In the genomic region with DNA sequence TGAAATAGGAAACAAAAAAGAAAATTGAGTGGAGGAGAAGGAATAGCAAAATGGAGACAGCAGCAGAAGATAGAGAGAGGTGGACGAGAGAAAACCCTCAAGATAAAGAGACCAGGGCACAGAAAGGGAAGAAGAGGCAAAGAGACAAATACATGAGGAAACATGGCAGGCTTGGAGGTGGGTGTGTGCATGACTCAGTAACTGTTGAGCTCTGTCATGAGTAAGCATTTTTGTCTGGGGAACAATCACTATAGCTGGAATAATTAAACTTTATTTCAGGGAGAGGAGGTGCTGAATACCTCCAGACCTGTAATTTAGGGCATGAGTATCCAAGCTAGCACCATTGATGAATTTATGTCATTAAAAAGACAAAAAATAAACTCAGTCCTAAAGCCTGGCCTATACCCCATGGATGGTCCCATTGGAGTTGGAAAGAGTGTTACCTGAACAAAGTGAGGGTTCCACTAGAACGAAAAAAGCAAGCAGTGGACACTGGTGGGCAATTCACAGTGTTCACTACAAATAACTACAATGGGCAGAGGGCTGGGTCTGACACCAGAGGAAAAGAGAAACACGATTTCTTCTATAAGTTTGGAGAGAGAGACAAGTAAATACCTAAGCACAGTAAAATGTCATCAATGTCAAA, we compare ENCODE assay signal across 1 cellular context.
TF ChIP-seq lines count a peak whose summit lies in the region.

No MANE protein-coding gene starts in this region.

TF ChIP-seq in K562, 482 proteins besides CTCF, POLR2A, EP300 and RAD21 (continued from another document and continues in another):
- no peak for TF ChIP-seq KHSRP (IDR thresholded peaks at IDR 0.05)
- TF ChIP-seq, protein P1, sequence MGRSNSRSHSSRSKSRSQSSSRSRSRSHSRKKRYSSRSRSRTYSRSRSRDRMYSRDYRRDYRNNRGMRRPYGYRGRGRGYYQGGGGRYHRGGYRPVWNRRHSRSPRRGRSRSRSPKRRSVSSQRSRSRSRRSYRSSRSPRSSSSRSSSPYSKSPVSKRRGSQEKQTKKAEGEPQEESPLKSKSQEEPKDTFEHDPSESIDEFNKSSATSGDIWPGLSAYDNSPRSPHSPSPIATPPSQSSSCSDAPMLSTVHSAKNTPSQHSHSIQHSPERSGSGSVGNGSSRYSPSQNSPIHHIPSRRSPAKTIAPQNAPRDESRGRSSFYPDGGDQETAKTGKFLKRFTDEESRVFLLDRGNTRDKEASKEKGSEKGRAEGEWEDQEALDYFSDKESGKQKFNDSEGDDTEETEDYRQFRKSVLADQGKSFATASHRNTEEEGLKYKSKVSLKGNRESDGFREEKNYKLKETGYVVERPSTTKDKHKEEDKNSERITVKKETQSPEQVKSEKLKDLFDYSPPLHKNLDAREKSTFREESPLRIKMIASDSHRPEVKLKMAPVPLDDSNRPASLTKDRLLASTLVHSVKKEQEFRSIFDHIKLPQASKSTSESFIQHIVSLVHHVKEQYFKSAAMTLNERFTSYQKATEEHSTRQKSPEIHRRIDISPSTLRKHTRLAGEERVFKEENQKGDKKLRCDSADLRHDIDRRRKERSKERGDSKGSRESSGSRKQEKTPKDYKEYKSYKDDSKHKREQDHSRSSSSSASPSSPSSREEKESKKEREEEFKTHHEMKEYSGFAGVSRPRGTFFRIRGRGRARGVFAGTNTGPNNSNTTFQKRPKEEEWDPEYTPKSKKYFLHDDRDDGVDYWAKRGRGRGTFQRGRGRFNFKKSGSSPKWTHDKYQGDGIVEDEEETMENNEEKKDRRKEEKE (IDR thresholded peaks at IDR 0.05; ENCODE audit: borderline replicate concordance in 1 of 2, control insufficient read depth in 1 of 2, low read depth in 2 of 2, low read length in 1 of 2), result no peak
- TF ChIP-seq, protein P2, sequence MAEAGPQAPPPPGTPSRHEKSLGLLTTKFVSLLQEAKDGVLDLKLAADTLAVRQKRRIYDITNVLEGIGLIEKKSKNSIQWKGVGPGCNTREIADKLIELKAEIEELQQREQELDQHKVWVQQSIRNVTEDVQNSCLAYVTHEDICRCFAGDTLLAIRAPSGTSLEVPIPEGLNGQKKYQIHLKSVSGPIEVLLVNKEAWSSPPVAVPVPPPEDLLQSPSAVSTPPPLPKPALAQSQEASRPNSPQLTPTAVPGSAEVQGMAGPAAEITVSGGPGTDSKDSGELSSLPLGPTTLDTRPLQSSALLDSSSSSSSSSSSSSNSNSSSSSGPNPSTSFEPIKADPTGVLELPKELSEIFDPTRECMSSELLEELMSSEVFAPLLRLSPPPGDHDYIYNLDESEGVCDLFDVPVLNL (CRISPR knock-in tag; IDR thresholded peaks at IDR 0.05; ENCODE audit: low read depth), result no peak
- TF ChIP-seq TEAD1 (CRISPR knock-in tag; IDR thresholded peaks at IDR 0.05), result no peak
- TF ChIP-seq RBM22 (IDR thresholded peaks at IDR 0.05; ENCODE audit: low read depth, low read length, poor library complexity, severe bottlenecking), result no peak
- TF ChIP-seq XRCC3 (IDR thresholded peaks at IDR 0.05), result no peak
- TF ChIP-seq, protein P3, sequence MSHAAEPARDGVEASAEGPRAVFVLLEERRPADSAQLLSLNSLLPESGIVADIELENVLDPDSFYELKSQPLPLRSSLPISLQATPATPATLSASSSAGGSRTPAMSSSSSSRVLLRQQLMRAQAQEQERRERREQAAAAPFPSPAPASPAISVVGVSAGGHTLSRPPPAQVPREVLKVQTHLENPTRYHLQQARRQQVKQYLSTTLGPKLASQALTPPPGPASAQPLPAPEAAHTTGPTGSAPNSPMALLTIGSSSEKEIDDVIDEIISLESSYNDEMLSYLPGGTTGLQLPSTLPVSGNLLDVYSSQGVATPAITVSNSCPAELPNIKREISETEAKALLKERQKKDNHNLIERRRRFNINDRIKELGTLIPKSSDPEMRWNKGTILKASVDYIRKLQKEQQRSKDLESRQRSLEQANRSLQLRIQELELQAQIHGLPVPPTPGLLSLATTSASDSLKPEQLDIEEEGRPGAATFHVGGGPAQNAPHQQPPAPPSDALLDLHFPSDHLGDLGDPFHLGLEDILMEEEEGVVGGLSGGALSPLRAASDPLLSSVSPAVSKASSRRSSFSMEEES (CRISPR knock-in tag; IDR thresholded peaks at IDR 0.05), result no peak
- no peak for TF ChIP-seq SNIP1 (IDR thresholded peaks at IDR 0.05; ENCODE audit: low read depth)
- TF ChIP-seq ZNF224 (CRISPR knock-in tag; IDR thresholded peaks at IDR 0.05), result no peak
- TF ChIP-seq, protein P4, sequence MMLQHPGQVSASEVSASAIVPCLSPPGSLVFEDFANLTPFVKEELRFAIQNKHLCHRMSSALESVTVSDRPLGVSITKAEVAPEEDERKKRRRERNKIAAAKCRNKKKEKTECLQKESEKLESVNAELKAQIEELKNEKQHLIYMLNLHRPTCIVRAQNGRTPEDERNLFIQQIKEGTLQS (IDR thresholded peaks at IDR 0.05), result peak; percentile 87
- TF ChIP-seq, protein P4 (CRISPR knock-in tag; conservative IDR thresholded peaks at IDR 0.05), result no peak
- no peak for TF ChIP-seq SAP30 (IDR thresholded peaks at IDR 0.05; ENCODE audit: borderline replicate concordance, insufficient read depth, low read depth, low read length, poor library complexity, severe bottlenecking)
- TF ChIP-seq GABPB1 (CRISPR knock-in tag; IDR thresholded peaks at IDR 0.05), result no peak
- TF ChIP-seq PTTG1 (tag; IDR thresholded peaks at IDR 0.05; ENCODE audit: low read depth), result no peak
- peak; percentile 99 for TF ChIP-seq BACH1 (tag; IDR thresholded peaks at IDR 0.05)
- no peak for TF ChIP-seq TGIF2 (CRISPR knock-in tag; IDR thresholded peaks at IDR 0.05)
- no peak for TF ChIP-seq SP1 (CRISPR knock-in tag; IDR thresholded peaks at IDR 0.05)
- TF ChIP-seq FOXJ3 (CRISPR knock-in tag; IDR thresholded peaks at IDR 0.05), result no peak
- TF ChIP-seq, protein P5, sequence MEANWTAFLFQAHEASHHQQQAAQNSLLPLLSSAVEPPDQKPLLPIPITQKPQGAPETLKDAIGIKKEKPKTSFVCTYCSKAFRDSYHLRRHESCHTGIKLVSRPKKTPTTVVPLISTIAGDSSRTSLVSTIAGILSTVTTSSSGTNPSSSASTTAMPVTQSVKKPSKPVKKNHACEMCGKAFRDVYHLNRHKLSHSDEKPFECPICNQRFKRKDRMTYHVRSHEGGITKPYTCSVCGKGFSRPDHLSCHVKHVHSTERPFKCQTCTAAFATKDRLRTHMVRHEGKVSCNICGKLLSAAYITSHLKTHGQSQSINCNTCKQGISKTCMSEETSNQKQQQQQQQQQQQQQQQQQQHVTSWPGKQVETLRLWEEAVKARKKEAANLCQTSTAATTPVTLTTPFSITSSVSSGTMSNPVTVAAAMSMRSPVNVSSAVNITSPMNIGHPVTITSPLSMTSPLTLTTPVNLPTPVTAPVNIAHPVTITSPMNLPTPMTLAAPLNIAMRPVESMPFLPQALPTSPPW (CRISPR knock-in tag; IDR thresholded peaks at IDR 0.05), result no peak; the same call in 1 of the 2 replicates
- TF ChIP-seq, protein P6, sequence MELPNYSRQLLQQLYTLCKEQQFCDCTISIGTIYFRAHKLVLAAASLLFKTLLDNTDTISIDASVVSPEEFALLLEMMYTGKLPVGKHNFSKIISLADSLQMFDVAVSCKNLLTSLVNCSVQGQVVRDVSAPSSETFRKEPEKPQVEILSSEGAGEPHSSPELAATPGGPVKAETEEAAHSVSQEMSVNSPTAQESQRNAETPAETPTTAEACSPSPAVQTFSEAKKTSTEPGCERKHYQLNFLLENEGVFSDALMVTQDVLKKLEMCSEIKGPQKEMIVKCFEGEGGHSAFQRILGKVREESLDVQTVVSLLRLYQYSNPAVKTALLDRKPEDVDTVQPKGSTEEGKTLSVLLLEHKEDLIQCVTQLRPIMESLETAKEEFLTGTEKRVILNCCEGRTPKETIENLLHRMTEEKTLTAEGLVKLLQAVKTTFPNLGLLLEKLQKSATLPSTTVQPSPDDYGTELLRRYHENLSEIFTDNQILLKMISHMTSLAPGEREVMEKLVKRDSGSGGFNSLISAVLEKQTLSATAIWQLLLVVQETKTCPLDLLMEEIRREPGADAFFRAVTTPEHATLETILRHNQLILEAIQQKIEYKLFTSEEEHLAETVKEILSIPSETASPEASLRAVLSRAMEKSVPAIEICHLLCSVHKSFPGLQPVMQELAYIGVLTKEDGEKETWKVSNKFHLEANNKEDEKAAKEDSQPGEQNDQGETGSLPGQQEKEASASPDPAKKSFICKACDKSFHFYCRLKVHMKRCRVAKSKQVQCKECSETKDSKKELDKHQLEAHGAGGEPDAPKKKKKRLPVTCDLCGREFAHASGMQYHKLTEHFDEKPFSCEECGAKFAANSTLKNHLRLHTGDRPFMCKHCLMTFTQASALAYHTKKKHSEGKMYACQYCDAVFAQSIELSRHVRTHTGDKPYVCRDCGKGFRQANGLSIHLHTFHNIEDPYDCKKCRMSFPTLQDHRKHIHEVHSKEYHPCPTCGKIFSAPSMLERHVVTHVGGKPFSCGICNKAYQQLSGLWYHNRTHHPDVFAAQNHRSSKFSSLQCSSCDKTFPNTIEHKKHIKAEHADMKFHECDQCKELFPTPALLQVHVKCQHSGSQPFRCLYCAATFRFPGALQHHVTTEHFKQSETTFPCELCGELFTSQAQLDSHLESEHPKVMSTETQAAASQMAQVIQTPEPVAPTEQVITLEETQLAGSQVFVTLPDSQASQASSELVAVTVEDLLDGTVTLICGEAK (IDR thresholded peaks at IDR 0.05), result peak; percentile 73
- TF ChIP-seq, protein P6 (CRISPR knock-in tag; IDR thresholded peaks at IDR 0.05), result no peak
- TF ChIP-seq ZC3H4 (CRISPR knock-in tag; IDR thresholded peaks at IDR 0.05; ENCODE audit: borderline replicate concordance), result no peak
- no peak for TF ChIP-seq ZNF79 (CRISPR knock-in tag; IDR thresholded peaks at IDR 0.05; ENCODE audit: low read depth)
- TF ChIP-seq COPS2 (conservative IDR thresholded peaks at IDR 0.05), result no peak
- TF ChIP-seq ZNF124 (CRISPR knock-in tag; IDR thresholded peaks at IDR 0.05), result no peak
- TF ChIP-seq, protein P7, sequence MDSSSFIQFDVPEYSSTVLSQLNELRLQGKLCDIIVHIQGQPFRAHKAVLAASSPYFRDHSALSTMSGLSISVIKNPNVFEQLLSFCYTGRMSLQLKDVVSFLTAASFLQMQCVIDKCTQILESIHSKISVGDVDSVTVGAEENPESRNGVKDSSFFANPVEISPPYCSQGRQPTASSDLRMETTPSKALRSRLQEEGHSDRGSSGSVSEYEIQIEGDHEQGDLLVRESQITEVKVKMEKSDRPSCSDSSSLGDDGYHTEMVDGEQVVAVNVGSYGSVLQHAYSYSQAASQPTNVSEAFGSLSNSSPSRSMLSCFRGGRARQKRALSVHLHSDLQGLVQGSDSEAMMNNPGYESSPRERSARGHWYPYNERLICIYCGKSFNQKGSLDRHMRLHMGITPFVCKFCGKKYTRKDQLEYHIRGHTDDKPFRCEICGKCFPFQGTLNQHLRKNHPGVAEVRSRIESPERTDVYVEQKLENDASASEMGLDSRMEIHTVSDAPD (CRISPR knock-in tag; IDR thresholded peaks at IDR 0.05), result no peak
- TF ChIP-seq, protein P8, sequence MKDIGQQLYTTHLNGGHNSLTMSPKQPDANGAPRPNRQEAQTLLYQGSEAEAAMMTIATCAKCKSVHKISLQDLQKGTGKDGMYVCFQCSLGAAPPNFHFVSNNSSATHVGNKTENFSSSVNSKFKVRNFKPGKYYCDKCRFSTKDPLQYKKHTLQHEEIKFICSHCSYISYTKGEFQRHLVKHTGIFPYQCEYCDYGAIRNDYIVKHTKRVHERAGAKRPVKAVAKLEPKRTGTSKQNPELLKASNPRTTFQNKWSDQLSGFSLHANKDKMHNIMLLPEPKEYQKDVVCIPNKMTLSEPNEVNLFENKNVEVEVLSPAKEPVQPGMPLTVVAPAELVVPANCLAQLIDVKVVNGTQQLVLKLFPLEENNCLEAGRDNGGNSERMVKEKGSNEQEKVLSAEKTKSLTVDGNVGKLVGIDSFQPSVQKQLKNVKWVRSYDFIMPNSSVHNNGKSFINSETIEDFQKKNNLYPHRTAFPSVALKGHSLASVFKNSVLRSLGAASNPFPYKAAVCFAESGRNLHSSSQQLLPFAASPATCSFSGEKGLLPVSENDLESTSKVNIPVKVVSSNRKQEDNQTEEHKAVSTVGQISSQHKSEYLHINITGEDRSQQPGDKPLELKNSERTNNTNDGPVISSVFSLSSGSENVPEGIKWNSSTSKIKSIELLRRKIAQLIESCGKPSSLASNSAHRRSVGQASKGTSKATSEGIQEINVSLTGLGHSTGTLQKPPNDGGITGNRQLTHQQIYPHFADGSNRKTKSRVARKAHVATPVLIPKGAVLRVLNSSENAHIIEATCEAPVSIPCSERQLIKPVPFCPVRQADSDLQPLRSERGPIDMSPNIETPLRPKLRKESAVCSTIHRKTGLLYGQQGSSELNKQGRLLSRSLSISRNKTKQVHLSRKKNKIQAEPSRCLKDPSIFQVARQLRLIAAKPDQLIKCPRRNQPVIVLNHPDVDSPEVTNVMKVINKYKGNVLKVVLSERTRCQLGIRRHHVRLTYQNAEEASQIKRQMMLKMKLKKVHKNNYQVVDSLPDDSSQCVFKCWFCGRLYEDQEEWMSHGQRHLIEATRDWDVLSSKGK (CRISPR knock-in tag; IDR thresholded peaks at IDR 0.05), result no peak
- TF ChIP-seq NCOR1 (IDR thresholded peaks at IDR 0.05), result no peak; the same call in 1 of the 2 replicates
- TF ChIP-seq CREM (IDR thresholded peaks at IDR 0.05; ENCODE audit: low read depth), result 0 out of 2 replicates have a peak, but pooled peaks have one; percentile 35
- no peak for TF ChIP-seq FIP1L1 (IDR thresholded peaks at IDR 0.05; ENCODE audit: low read depth, low read length, poor library complexity, severe bottlenecking)
- TF ChIP-seq, protein P9, sequence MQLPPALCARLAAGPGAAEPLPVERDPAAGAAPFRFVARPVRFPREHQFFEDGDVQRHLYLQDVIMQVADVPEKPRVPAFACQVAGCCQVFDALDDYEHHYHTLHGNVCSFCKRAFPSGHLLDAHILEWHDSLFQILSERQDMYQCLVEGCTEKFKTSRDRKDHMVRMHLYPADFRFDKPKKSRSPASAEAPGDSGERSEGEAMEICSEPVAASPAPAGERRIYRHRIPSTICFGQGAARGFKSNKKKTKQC (CRISPR knock-in tag; IDR thresholded peaks at IDR 0.05), result no peak
